In the genomic region with DNA sequence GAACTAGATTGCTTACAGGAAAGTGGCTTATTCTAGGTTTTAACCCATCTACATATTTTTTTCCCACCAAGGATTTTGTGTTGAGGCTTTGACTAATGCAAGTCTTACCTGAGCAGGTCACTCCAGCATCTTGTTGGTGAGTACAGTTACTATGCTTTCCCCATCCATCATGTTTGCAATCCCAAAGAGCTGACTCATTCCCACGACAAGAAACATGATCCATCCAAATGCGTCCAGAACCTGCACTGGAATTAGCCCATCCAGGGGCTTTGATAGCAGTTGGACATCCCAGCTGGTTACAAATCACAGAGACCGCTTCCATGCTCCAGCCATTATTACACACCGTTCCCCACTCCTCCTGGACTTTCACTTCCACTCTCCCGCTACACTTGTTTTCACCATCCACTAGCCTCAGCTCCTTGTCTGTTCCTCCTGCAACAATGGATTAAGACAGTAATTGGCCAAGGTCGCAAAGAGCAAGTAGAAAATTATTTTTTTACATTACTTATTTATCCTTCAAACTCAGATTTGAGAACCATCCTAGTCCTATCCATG, we compare ENCODE assay signal across 16 cellular contexts. TPM values are rescaled to one million over a fixed set of nuclear protein-coding genes. Genes with fewer than 3 reads are reported as not detected.
DNase-seq lines count a peak whose midpoint lies in the region; ATAC-seq and TF ChIP-seq lines count a peak whose summit lies in the region.
"Had no signal": no experiment of that assay in that cellular context is flagged by ENCODE, and none has a peak within 500 bp of the region (broad histone marks: within the 10 kb centered on the region; RNA-seq: fewer than 3 reads in every experiment).

No MANE protein-coding gene starts in this region.

- H3K36me3 ChIP-seq in heart left ventricle, result no peaks in the 10 kb centered on the region
- H3K36me3 ChIP-seq: gastrocnemius medialis, stomach had no signal

- H3K4me3 Mint-ChIP-seq in dendritic cell treated with granulocyte-macrophage colony-stimulating factor and Interleukin-4, amounts not matched to agents 40 ng/mL and 50 ng/mL, for 4 days, result peak overlapping the region; percentile 83
- H3K4me3 Mint-ChIP-seq in stimulated activated memory B cell treated with anti-CD40 and anti-IgM and Interleukin-4, amounts not matched to agents 10 μg/mL and 1 μg/mL and 100 μg/mL, for 72 hours, result no peak overlapping the region
- H3K4me3 Mint-ChIP-seq: nephron had no signal

- intact Hi-C loops in heart left ventricle (cut with DNase I) (no loop called here), cardiac septum (cut with DNase I) (no loop called here)
- intact Hi-C loops in dendritic cell treated with granulocyte-macrophage colony-stimulating factor and Interleukin-4, amounts not matched to agents 40 ng/mL and 50 ng/mL, for 4 days (cut with micrococcal nuclease), result loop anchor here (5.0 to 10.0 kb wide), 2 partner anchors 56 to 86 kb away; a partner anchor contains a TSS

- H3K27ac Mint-ChIP-seq in dendritic cell treated with granulocyte-macrophage colony-stimulating factor and Interleukin-4, amounts not matched to agents 40 ng/mL and 50 ng/mL, for 4 days, result peak overlapping the region; percentile 90
- H3K27ac Mint-ChIP-seq in stimulated activated memory B cell treated with anti-CD40 and anti-IgM and Interleukin-4, amounts not matched to agents 10 μg/mL and 1 μg/mL and 100 μg/mL, for 72 hours, result no peak overlapping the region
- H3K27ac Mint-ChIP-seq: nephron had no signal

- 73 to 78% (median 73%) methylated on average over 6 of the region's 6 CpGs for WGBS in heart left ventricle, 4 donors

- H3K27me3 Mint-ChIP-seq in dendritic cell treated with granulocyte-macrophage colony-stimulating factor and Interleukin-4, amounts not matched to agents 40 ng/mL and 50 ng/mL, for 4 days, result no peaks in the 10 kb centered on the region
- H3K27me3 Mint-ChIP-seq in stimulated activated memory B cell treated with anti-CD40 and anti-IgM and Interleukin-4, amounts not matched to agents 10 μg/mL and 1 μg/mL and 100 μg/mL, for 72 hours, result peaks cover 28% of the 10 kb centered on the region

- H3K4me1 ChIP-seq in heart left ventricle, result peaks cover 0 to 9% (median 0%) of the 10 kb centered on the region in 12 donors
- H3K4me1 ChIP-seq: gastrocnemius medialis, stomach had no signal

- H3K4me1 Mint-ChIP-seq in dendritic cell treated with granulocyte-macrophage colony-stimulating factor and Interleukin-4, amounts not matched to agents 40 ng/mL and 50 ng/mL, for 4 days (ENCODE audit: low read depth), result peaks cover 59% of the 10 kb centered on the region
- H3K4me1 Mint-ChIP-seq in stimulated activated memory B cell treated with anti-CD40 and anti-IgM and Interleukin-4, amounts not matched to agents 10 μg/mL and 1 μg/mL and 100 μg/mL, for 72 hours, result no peaks in the 10 kb centered on the region

- peak overlapping the region in 3 of 12 donors; percentile 1 to 88 (median 40) for H3K27ac ChIP-seq in heart left ventricle
- H3K27ac ChIP-seq: gastrocnemius medialis had no signal

- TF ChIP-seq POLR2A in heart left ventricle (IDR thresholded peaks at IDR 0.05), result no peak

- TF ChIP-seq CTCF in heart left ventricle (IDR thresholded peaks at IDR 0.05), result no peak

- peaks cover 68% of the 10 kb centered on the region for H3K36me3 Mint-ChIP-seq in dendritic cell treated with granulocyte-macrophage colony-stimulating factor and Interleukin-4, amounts not matched to agents 40 ng/mL and 50 ng/mL, for 4 days (ENCODE audit: low read depth)
- no peaks in the 10 kb centered on the region for H3K36me3 Mint-ChIP-seq in stimulated activated memory B cell treated with anti-CD40 and anti-IgM and Interleukin-4, amounts not matched to agents 10 μg/mL and 1 μg/mL and 100 μg/mL, for 72 hours

- DNase-seq in heart left ventricle (no peak), cardiac septum (ENCODE audit: low spot score) (no peak), left lobe of liver (ENCODE audit: low spot score) (no peak), NCI-H128 (lab: John Stamatoyannopoulos, UW; ENCODE audit: unreplicated experiment) (no peak), C1 segment of cervical spinal cord (lab: John Stamatoyannopoulos, UW) (no peak)
- no peak for DNase-seq in stimulated activated CD4-positive, alpha-beta T cell treated with anti-CD3 and anti-CD28 coated beads, Interleukin-4, amount 100 ng/mL, for 1 hour
- DNase-seq: activated T-cell treated with anti-CD3 and anti-CD28 coated beads, Interleukin-2, amount 50 U/mL, for 1 hour; gastrocnemius medialis; NCI-H1092 treated with DMSO at 0.1 percent for 48 hours; stomach had no signal

- H3K9me3 Mint-ChIP-seq in dendritic cell treated with granulocyte-macrophage colony-stimulating factor and Interleukin-4, amounts not matched to agents 40 ng/mL and 50 ng/mL, for 4 days, result no peaks in the 10 kb centered on the region
- peaks cover 3% of the 10 kb centered on the region for H3K9me3 Mint-ChIP-seq in stimulated activated memory B cell treated with anti-CD40 and anti-IgM and Interleukin-4, amounts not matched to agents 10 μg/mL and 1 μg/mL and 100 μg/mL, for 72 hours
- H3K9me3 Mint-ChIP-seq: nephron had no signal

- peaks cover 0 to 3% (median 0%) of the 10 kb centered on the region in 12 donors for H3K9me3 ChIP-seq in heart left ventricle
- H3K9me3 ChIP-seq: gastrocnemius medialis, stomach had no signal

- peak overlapping the region in 9 of 12 donors; percentile 8 to 56 (median 20) for H3K4me3 ChIP-seq in heart left ventricle

- ATAC-seq in heart left ventricle (no peak), left lobe of liver (peak; percentile 39)
- no peak for ATAC-seq in stimulated activated memory B cell treated with anti-CD40 and anti-IgM and Interleukin-4, amounts not matched to agents 10 μg/mL and 1 μg/mL and 100 μg/mL, for 72 hours
- ATAC-seq: gastrocnemius medialis, Panc1 had no signal

- no peaks in the 10 kb centered on the region for H3K27me3 ChIP-seq in heart left ventricle
- H3K27me3 ChIP-seq: gastrocnemius medialis had no signal

RNA-seq across cellular contexts. Expression of a gene that starts 2.5 kb away (rescaled TPM):
- total RNA-seq in heart left ventricle (100 to 1,000 TPM in 2 of 9 donors, 10 to 100 TPM in 5, 1 to 10 TPM in 2; 6.2 to 389 (median 46.9) TPM), cardiac septum (20.6 TPM), left lobe of liver (52.2 TPM)
- 10 to 100 TPM; 17.3 to 72.0 TPM for polyA plus RNA-seq in heart left ventricle
- total RNA-seq: NCI-H460; T-helper 2 cell treated with Interferon-gamma antibody and Interleukin-4, amounts not matched to agents 100 ng/mL and 5 ng/mL, for 36 hours had no signal

RNA-seq across cellular contexts. Expression of a gene that starts 57.2 kb away (rescaled TPM):
- total RNA-seq in heart left ventricle (10 to 100 TPM in 1 of 9 donors, 1 to 10 TPM in 6, under 1 TPM in 2; 0.25 to 14.0 (median 2.6) TPM), cardiac septum (3.1 TPM), left lobe of liver (0.78 TPM)
- polyA plus RNA-seq in heart left ventricle, result 1 to 10 TPM in 1 of 2 donors, under 1 TPM in 1; 0.55 to 2.2 TPM
- total RNA-seq: T-helper 2 cell treated with Interferon-gamma antibody and Interleukin-4, amounts not matched to agents 100 ng/mL and 5 ng/mL, for 36 hours had no signal
